ENCODE assay signal across 30 cellular contexts in the genomic region with DNA sequence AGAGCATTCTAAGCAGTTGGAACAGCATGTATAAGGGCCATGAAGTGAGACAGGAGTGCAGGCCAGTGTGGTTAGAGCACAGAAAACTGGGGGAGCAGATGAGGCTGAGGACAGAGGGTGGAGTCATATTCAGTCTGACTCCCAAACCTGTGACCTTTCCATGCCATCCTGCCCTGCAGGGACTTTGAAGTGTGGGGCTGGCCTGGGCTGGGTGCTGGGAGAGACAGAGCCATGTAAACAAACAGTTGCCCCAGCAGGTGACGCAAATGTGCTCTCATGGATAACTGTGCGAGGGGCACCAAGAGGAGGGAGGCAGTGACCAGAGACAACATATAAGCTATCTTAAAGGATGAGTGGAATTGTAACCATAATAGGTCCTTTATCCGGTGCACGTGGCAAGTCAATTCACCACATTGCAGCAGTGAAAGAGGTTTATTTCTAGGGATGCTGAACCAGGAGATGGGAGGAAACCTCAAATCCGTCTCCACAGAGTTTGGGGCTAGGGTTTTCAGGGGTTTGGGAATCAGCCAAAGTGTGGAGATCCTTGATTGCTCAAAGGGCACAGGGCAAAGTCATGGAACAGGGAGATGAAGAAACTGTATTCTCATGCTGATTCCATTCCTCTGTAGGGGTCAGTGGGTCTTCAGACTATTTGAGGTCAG. TPM values are rescaled to one million over a fixed set of nuclear protein-coding genes. Genes with fewer than 3 reads are reported as not detected.
DNase-seq lines count a peak whose midpoint lies in the region; ATAC-seq, FAIRE-seq and TF ChIP-seq lines count a peak whose summit lies in the region.
"Had no signal": no experiment of that assay in that cellular context is flagged by ENCODE, and none has a peak within 500 bp of the region (broad histone marks: within the 10 kb centered on the region; RNA-seq: fewer than 3 reads in every experiment).

No MANE protein-coding gene starts in this region.

- peaks cover 0 to 3% of the 10 kb centered on the region in 2 experiments; a peak in 3 of 5 replicates for H3K4me1 ChIP-seq in K562 (replicated peaks in 1 of 2; ENCODE audit: control insufficient read depth in 2 of 2, insufficient read depth in 2 of 2, low read length in 2 of 2)
- H3K4me1 ChIP-seq: ascending aorta, colonic mucosa, uterus had no signal

- no peak for TF ChIP-seq CTCF in K562 (IDR thresholded peaks at IDR 0.05 in 2 of 3, conservative IDR thresholded peaks at IDR 0.05 in 1 of 3; ENCODE audit: insufficient read depth in 2 of 3, low read depth in 1 of 3, low read length in 3 of 3)

- H4K20me1 ChIP-seq in K562 (replicated peaks; ENCODE audit: control insufficient read depth, insufficient read depth, low read length): no peaks in the 10 kb centered on the region

- DNase-seq in SHP77 (lab: John Stamatoyannopoulos, UW) (peak; percentile 26 to 55), SHP77 treated with DMSO at 0.1 percent for 48 hours (lab: John Stamatoyannopoulos, UW) (no peak), K562 (ENCODE audit: extremely low read depth in 1 of 4, low spot score in 3 of 4) (no peak), left lobe of liver (ENCODE audit: low spot score) (peak; percentile 86), posterior vena cava (ENCODE audit: low spot score) (peak; percentile 50), NCI-H748 treated with DMSO at 0.1 percent for 48 hours (lab: John Stamatoyannopoulos, UW) (no peak)
- DNase-seq in stimulated activated CD4-positive, alpha-beta T cell treated with anti-CD3 and anti-CD28 coated beads, Interleukin-12 subunit alpha, Interleukin-12 subunit beta, amount 100 ng/mL, for 4 hours: no peak
- DNase-seq: 8988T; activated CD4-positive, alpha-beta T cell treated with anti-CD3 and anti-CD28 coated beads for 48 hours; activated T-cell treated with anti-CD3 and anti-CD28 coated beads for 4 hours; colonic mucosa; DND-41; effector CD4-positive, alpha-beta T cell; GF-D8; naive thymus-derived CD8-positive, alpha-beta T cell; NCI-H1417; NCI-H2029 treated with DMSO at 0.1 percent for 48 hours; NCI-H69; SJCRH30; stimulated activated CD4-positive, alpha-beta T cell treated with anti-CD3 and anti-CD28 coated beads, Interleukin-1b, Interleukin-23, amount 100 ng/mL, for 48 hours; SW 1271; T-helper 9 cell; uterus had no signal

- no peak overlapping the region for H3K4me2 ChIP-seq in K562 (ENCODE audit: insufficient read depth, low read length)

- 43% methylated on average over 5 of the region's 5 CpGs for WGBS in K562 (ENCODE audit: insufficient coverage, low coverage, missing lambda C conversion rate)

- FAIRE-seq in K562 (lab: Jason Lieb, UNC): no peak

- in situ Hi-C loops in K562 (cut with MboI): no loop called here

- no peaks in the 10 kb centered on the region for H3K36me3 ChIP-seq in K562 (ENCODE audit: control insufficient read depth, insufficient read depth, low read length)
- H3K36me3 ChIP-seq: ascending aorta, colonic mucosa, SJCRH30, thoracic aorta, uterus had no signal

- no peaks in the 10 kb centered on the region for H3K9me1 ChIP-seq in K562 (ENCODE audit: control insufficient read depth, insufficient read depth, low read length)

- CTCF ChIA-PET in K562 (lab: Yijun Ruan, JAX; ENCODE audit: low intra/inter-chr PET ratio): no interaction called here

- intact Hi-C loops in K562 (cut with micrococcal nuclease) (no loop called here), posterior vena cava (cut with DNase I) (no loop called here)

- 0 out of 4 replicates have a peak overlapping the region, but pooled peaks of 1 of the 2 experiments have one; percentile 45 for H3K9ac ChIP-seq in K562 (ENCODE audit: insufficient read depth in 1 of 2, low read depth in 2 of 2, low read length in 2 of 2)

- BruUV-seq in K562 (replicated peaks; lab: Mats Ljungman, UMichigan): no TSS peak

- H3K27me3 ChIP-seq in K562 (ENCODE audit: control insufficient read depth in 2 of 2, insufficient read depth in 2 of 2, low read length in 2 of 2): no peaks in the 10 kb centered on the region
- H3K27me3 ChIP-seq: ascending aorta, colonic mucosa, SJCRH30, uterus had no signal

- POLR2A ChIA-PET in K562 (lab: Yijun Ruan, JAX): no interaction called here

- no peak for TF ChIP-seq POLR2A in K562 (conservative IDR thresholded peaks at IDR 0.05)

- no peak overlapping the region for H3K27ac ChIP-seq in K562 (ENCODE audit: extremely low read depth, low read depth, low read length)
- H3K27ac ChIP-seq: ascending aorta, colonic mucosa, epithelial cell of prostate, HL-60, SJCRH30, skin epidermis, thoracic aorta, uterus had no signal

- H2AFZ ChIP-seq in K562 (ENCODE audit: low read depth, low read length): peak overlapping the region; percentile 19; the same call in 1 of the 2 replicates

- H3K79me2 ChIP-seq in K562 (ENCODE audit: control insufficient read depth, insufficient read depth, low read length): no peaks in the 10 kb centered on the region

- no peak overlapping the region for H3K4me3 ChIP-seq in K562
- H3K4me3 ChIP-seq: ascending aorta, colonic mucosa, SJCRH30, skin epidermis, thoracic aorta, uterus had no signal

- no peaks in the 10 kb centered on the region for H3K9me3 ChIP-seq in K562 (replicated peaks; ENCODE audit: control insufficient read depth, insufficient read depth, low read depth, low read length)
- H3K9me3 ChIP-seq: ascending aorta, colonic mucosa, SJCRH30, thoracic aorta, uterus had no signal

- TF ChIP-seq EP300 in K562 (IDR thresholded peaks at IDR 0.05; ENCODE audit: low read length): no peak

- ATAC-seq in K562: peak; percentile 50
- peak; percentile 99 for ATAC-seq in left lobe of liver
- ATAC-seq in HG03571 (IDR thresholded peaks at IDR 0.05; ENCODE audit: unreplicated experiment): no peak
- ATAC-seq: naive thymus-derived CD8-positive, alpha-beta T cell; Panc1 had no signal

- no peak for TF ChIP-seq RAD21 in K562 (CRISPR knock-in tag; conservative IDR thresholded peaks at IDR 0.05 in 1 of 2, IDR thresholded peaks at IDR 0.05 in 1 of 2)

TF ChIP-seq in K562, 482 proteins besides CTCF, POLR2A, EP300 and RAD21:
- 0 out of 2 replicates have a peak, but pooled peaks have one; percentile 7 for TF ChIP-seq NFIC (IDR thresholded peaks at IDR 0.05)
- peak; percentile 61; the same call in 1 of the 2 replicates for TF ChIP-seq ZNF766 (CRISPR knock-in tag; conservative IDR thresholded peaks at IDR 0.05)
- TF ChIP-seq SMARCA4 (IDR thresholded peaks at IDR 0.05): no peak

RNA-seq across cellular contexts. Expression of gene RAF1, which starts 7.0 kb away (rescaled TPM):
- total RNA-seq in K562 (2011; cell fraction: chromatin; rRNA removed; ENCODE audit: low replicate concordance): 242 and 294 TPM in 2 replicates
- 149 and 152 TPM in 2 replicates for total RNA-seq in K562 (2011; cell fraction: nucleolus; rRNA removed)
- 183 and 224 TPM in 2 replicates for total RNA-seq in K562 (2011; cell fraction: nucleoplasm; rRNA removed)
- 74.5 and 104 TPM in 2 replicates for total RNA-seq in K562 (2014; rRNA removed)
- 91.4 and 95.2 TPM in 2 replicates for total RNA-seq in K562 (2014; rRNA removed; fragmentation: Illumina TruSeq; extraction: Trizol)
- total RNA-seq in K562 (2015; rRNA removed; fragmentation: Illumina TruSeq; extraction: Trizol): 92.6 and 97.5 TPM in 2 replicates
- 78.3 and 83.2 TPM in 2 replicates for total RNA-seq in K562 (2021)
- polyA plus RNA-seq in K562 (2011; rRNA removed): 155 and 183 TPM in 2 replicates
- polyA plus RNA-seq in K562 (2011; cell fraction: cytosol; rRNA removed): 124 and 134 TPM in 2 replicates
- polyA plus RNA-seq in K562 (2011; cell fraction: nucleus; rRNA removed): 176 and 181 TPM in 2 replicates
- polyA plus RNA-seq in K562 (2012): 61.9 and 70.8 TPM in 2 replicates
- polyA plus RNA-seq in K562 (2014; fragmentation: Illumina TruSeq; extraction: Trizol): 95.5 and 106 TPM in 2 replicates
- polyA plus RNA-seq in K562 (2014; fragmentation: Nextera tagmentation; extraction: Ambion mirVana): 10 to 100 TPM; 28.0 to 32.3 TPM
- 85.6 and 96.8 TPM in 2 replicates for polyA plus RNA-seq in K562 (2014; rRNA removed)
- polyA minus RNA-seq in K562 (2011; rRNA and poly(A)+ RNA removed): 208 and 239 TPM in 2 replicates
- polyA minus RNA-seq in K562 (2011; cell fraction: cytosol; rRNA and poly(A)+ RNA removed): 66.7 and 92.6 TPM in 2 replicates
- 109 and 169 TPM in 2 replicates for polyA minus RNA-seq in K562 (2011; cell fraction: nucleus; rRNA and poly(A)+ RNA removed)
- total RNA-seq in left lobe of liver: 54.6 TPM
- 10 to 100 TPM; 73.9 to 85.4 TPM for total RNA-seq in posterior vena cava

Comparison
In these comparisons a context has a peak if more than half of its experiments do, and no peak if none do; other contexts are left out.
1. DNase-seq: peak in SHP77 (2 of 2), left lobe of liver (single experiment) and posterior vena cava (single experiment); none in SHP77 treated with DMSO at 0.1 percent for 48 hours (single experiment), K562 (0 of 4), stimulated activated CD4-positive, alpha-beta T cell treated with anti-CD3 and anti-CD28 coated beads, Interleukin-12 subunit alpha, Interleukin-12 subunit beta, amount 100 ng/mL, for 4 hours (single experiment) and NCI-H748 treated with DMSO at 0.1 percent for 48 hours (single experiment).